15 cellular contexts compared by ENCODE assay signal in the genomic region with DNA sequence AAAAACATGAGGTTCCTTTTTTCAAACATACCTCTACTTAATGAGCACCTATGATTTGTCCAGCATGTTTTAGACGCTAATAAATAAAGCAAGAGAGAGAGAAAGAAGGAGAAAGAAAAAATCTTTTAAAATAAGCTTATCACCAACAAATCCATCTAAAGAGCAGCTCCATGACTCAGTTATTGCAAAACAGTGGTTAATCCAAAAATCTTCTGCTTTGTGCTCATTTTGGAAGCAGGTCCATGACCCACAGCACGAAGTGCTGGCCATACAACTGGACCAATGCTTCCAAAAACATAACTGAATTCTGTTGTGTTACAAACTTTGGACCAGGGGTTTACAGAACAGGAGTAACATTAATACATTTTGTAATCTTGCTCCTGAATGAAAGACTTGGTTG.
DNase-seq lines count a peak whose midpoint lies in the region; ATAC-seq and TF ChIP-seq lines count a peak whose summit lies in the region.
"Had no signal": no experiment of that assay in that cellular context is flagged by ENCODE, and none has a peak within 500 bp of the region (broad histone marks: within the 10 kb centered on the region; RNA-seq: fewer than 3 reads in every experiment).

No MANE protein-coding gene starts in this region.

- BruUV-seq in Caco-2 (replicated peaks; lab: Mats Ljungman, UMichigan), result no TSS peak

- H3K4me1 Mint-ChIP-seq in HFFc6 (ENCODE audit: low read depth), result peaks cover 91% of the 10 kb centered on the region
- H3K4me1 Mint-ChIP-seq in Caco-2 (ENCODE audit: low read depth, unreplicated experiment), result peaks cover 13% of the 10 kb centered on the region

- H3K36me3 Mint-ChIP-seq in HFFc6 (ENCODE audit: low read depth), result no peaks in the 10 kb centered on the region; the same call in 1 of the 2 replicates
- H3K36me3 Mint-ChIP-seq in Caco-2 (ENCODE audit: insufficient read depth, unreplicated experiment), result no peaks in the 10 kb centered on the region

- H2AFZ ChIP-seq in osteoblast (ENCODE audit: low read length), result no peak overlapping the region

- intact Hi-C loops in Caco-2 (cut with micrococcal nuclease; ENCODE audit: unreplicated experiment) (no loop called here), gastrocnemius medialis (cut with DNase I; ENCODE audit: low total_unique reads) (no loop called here)

- no peak overlapping the region for H3K4me2 ChIP-seq in osteoblast (ENCODE audit: insufficient read depth, low read length)

- no peak for TF ChIP-seq POLR2A in gastrocnemius medialis (IDR thresholded peaks at IDR 0.05)

- H3K27me3 ChIP-seq in osteoblast (ENCODE audit: insufficient read depth, low read length), result no peaks in the 10 kb centered on the region
- H3K27me3 ChIP-seq in Caco-2 (replicated peaks; ENCODE audit: control insufficient read depth, insufficient read depth, low read length), result no peaks in the 10 kb centered on the region
- H3K27me3 ChIP-seq in gastrocnemius medialis, result no peaks in the 10 kb centered on the region

- H4K20me1 ChIP-seq in osteoblast (ENCODE audit: insufficient read depth, low read length), result no peaks in the 10 kb centered on the region

- peak overlapping the region; percentile 94 for H3K27ac ChIP-seq in osteoblast (ENCODE audit: low read depth, low read length)
- H3K27ac ChIP-seq in gastrocnemius medialis, result no peak overlapping the region
- H3K27ac ChIP-seq: C4-2B had no signal

- H3K9me3 Mint-ChIP-seq in HFFc6 (no peaks in the 10 kb centered on the region; the same call in 1 of the 2 replicates), Caco-2 (ENCODE audit: unreplicated experiment) (no peaks in the 10 kb centered on the region)

- no peak overlapping the region for H3K4me3 Mint-ChIP-seq in HFFc6
- no peak overlapping the region for H3K4me3 Mint-ChIP-seq in Caco-2 (ENCODE audit: unreplicated experiment)
- H3K4me3 Mint-ChIP-seq: CD4-positive, alpha-beta T cell had no signal

- H3K4me1 ChIP-seq in osteoblast (ENCODE audit: insufficient read depth, low read length) (peaks cover 27% of the 10 kb centered on the region), Caco-2 (peaks cover 10% of the 10 kb centered on the region), gastrocnemius medialis (no peaks in the 10 kb centered on the region)
- H3K4me1 ChIP-seq: HAP-1 had no signal

- POLR2A ChIA-PET in Caco-2 (lab: Charles Lee), result no interaction called here

- H3K4me3 ChIP-seq in fibroblast of mammary gland (ENCODE audit: control insufficient read depth, low read depth, low read length), result no peak overlapping the region
- H3K4me3 ChIP-seq in osteoblast (ENCODE audit: insufficient read depth, low read length), result no peak overlapping the region
- no peak overlapping the region for H3K4me3 ChIP-seq in Caco-2 (ENCODE audit: low read depth, low read length)
- H3K4me3 ChIP-seq in gastrocnemius medialis, result no peak overlapping the region
- H3K4me3 ChIP-seq: HAP-1 had no signal

- H3K9me3 ChIP-seq in osteoblast (ENCODE audit: low read depth, low read length) (no peaks in the 10 kb centered on the region), Caco-2 (no peaks in the 10 kb centered on the region), gastrocnemius medialis (no peaks in the 10 kb centered on the region)
- H3K9me3 ChIP-seq: HAP-1 had no signal

- DNase-seq in HFFc6, result no peak
- peak; percentile 38 for DNase-seq in fibroblast of mammary gland (ENCODE audit: low read depth)
- DNase-seq in osteoblast (ENCODE audit: insufficient read length, low spot score, missing footprints), result no peak
- no peak for DNase-seq in Caco-2
- DNase-seq in gastrocnemius medialis, result no peak
- no peak for DNase-seq in epidermal melanocyte (ENCODE audit: insufficient read length, low spot score)
- DNase-seq: ACHN; AML-193; CD4-positive, alpha-beta T cell; DMS79 treated with DMSO at 0.1 percent for 48 hours; GF-D8; KG1 had no signal

- H3K27me3 Mint-ChIP-seq in HFFc6 (ENCODE audit: insufficient read depth) (no peaks in the 10 kb centered on the region), Caco-2 (ENCODE audit: insufficient read depth, unreplicated experiment) (no peaks in the 10 kb centered on the region)
- H3K27me3 Mint-ChIP-seq: CD4-positive, alpha-beta T cell had no signal

- H3K36me3 ChIP-seq in osteoblast (ENCODE audit: insufficient read depth, low read length) (no peaks in the 10 kb centered on the region), Caco-2 (ENCODE audit: control insufficient read depth, insufficient read depth, low read length) (no peaks in the 10 kb centered on the region), gastrocnemius medialis (no peaks in the 10 kb centered on the region)
- H3K36me3 ChIP-seq: HAP-1 had no signal

- TF ChIP-seq CTCF in HFFc6 (IDR thresholded peaks at IDR 0.05) (no peak), fibroblast of mammary gland (conservative IDR thresholded peaks at IDR 0.05; ENCODE audit: control insufficient read depth, insufficient read depth, low read depth, low read length) (no peak), osteoblast (IDR thresholded peaks at IDR 0.05; ENCODE audit: extremely low read depth, low read depth, low read length) (no peak), Caco-2 (IDR thresholded peaks at IDR 0.05; ENCODE audit: insufficient read depth in 1 of 2, low read depth in 1 of 2, low read length in 1 of 2, severe bottlenecking in 1 of 2, unreplicated experiment in 1 of 2) (no peak), gastrocnemius medialis (IDR thresholded peaks at IDR 0.05 in 4 of 5, conservative IDR thresholded peaks at IDR 0.05 in 1 of 5) (no peak)

- in situ Hi-C loops in gastrocnemius medialis (cut with MboI; ENCODE audit: low sequenced_read_pairs in 4 of 4), result no loop called here

- no peak for ATAC-seq in gastrocnemius medialis
- ATAC-seq: HepG2 had no signal

- H3K79me2 ChIP-seq in osteoblast (ENCODE audit: insufficient read depth, low read length), result no peaks in the 10 kb centered on the region

- CTCF ChIA-PET in Caco-2 (lab: Charles Lee), result no interaction called here

- 0 out of 2 replicates have a peak overlapping the region, but pooled peaks have one; percentile 74 for H3K27ac Mint-ChIP-seq in HFFc6
- H3K27ac Mint-ChIP-seq in Caco-2 (ENCODE audit: unreplicated experiment), result no peak overlapping the region
- H3K27ac Mint-ChIP-seq: CD4-positive, alpha-beta T cell had no signal
